Comparison of ENCODE assay signal across 20 cellular contexts in the genomic region with DNA sequence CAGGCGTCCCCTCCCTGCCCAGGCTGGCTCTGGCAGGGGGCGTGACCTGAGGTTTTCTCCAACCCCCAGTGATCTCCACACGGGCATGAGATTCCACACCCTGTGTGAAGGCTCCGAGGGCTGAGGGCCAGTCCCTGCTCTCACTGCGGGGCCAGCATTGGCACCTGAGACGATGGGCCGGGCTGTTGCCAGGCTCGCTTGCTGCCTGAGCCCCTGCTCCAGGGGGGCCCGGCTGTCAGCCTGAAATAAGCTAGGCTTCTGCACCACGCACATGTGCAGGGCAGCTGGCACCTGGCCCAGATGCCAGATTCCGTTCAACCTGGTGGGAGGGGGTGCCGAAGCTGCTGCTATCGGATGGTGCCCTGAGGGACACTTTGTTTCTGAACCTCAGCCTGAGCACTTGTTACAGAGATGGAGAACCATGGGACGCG.
DNase-seq lines count a peak whose midpoint lies in the region; ATAC-seq lines count a peak whose summit lies in the region.
"Had no signal": no experiment of that assay in that cellular context is flagged by ENCODE, and none has a peak within 500 bp of the region (broad histone marks: within the 10 kb centered on the region; RNA-seq: fewer than 3 reads in every experiment).

No MANE protein-coding gene starts in this region.

- DNase-seq in D341Med (ENCODE audit: low spot score) (peak; percentile 85), NCI-H1092 (lab: John Stamatoyannopoulos, UW) (peak; percentile 44), RPMI8226 (peak; percentile 36), left ventricle myocardium superior (peak; percentile 78), NCI-H2196 treated with DMSO at 0.1 percent for 48 hours (lab: John Stamatoyannopoulos, UW; ENCODE audit: unreplicated experiment) (no peak)
- no peak for DNase-seq in activated CD4-positive, alpha-beta T cell treated with anti-CD3 and anti-CD28 coated beads, Interleukin-2, amount 50 U/mL, for 48 hours
- DNase-seq in activated CD8-positive, alpha-beta memory T cell treated with anti-CD3 and anti-CD28 coated beads for 24 hours: no peak
- DNase-seq: activated CD4-positive, alpha-beta T cell treated with anti-CD3 and anti-CD28 coated beads for 4 hours; activated CD8-positive, alpha-beta memory T cell treated with anti-CD3 and anti-CD28 coated beads, Interleukin-2, amount 10 ng/mL, durations not matched to agents 7 days and 5 days; aorta; CD4-positive, alpha-beta memory T cell; cerebellar nuclear complex; immature natural killer cell; mucosa of descending colon; MV-4-11; NCI-H2081; SIG-M5; stimulated activated naive B cell treated with anti-CD40 and anti-IgM and Interleukin-4, amounts not matched to agents 10 μg/mL and 1 μg/mL and 100 μg/mL, for 72 hours; T-cell had no signal

- ATAC-seq in left ventricle myocardium superior: peak; percentile 41
- ATAC-seq in HG03095 (IDR thresholded peaks at IDR 0.05; ENCODE audit: unreplicated experiment): no peak
- ATAC-seq: activated CD8-positive, alpha-beta memory T cell treated with anti-CD3 and anti-CD28 coated beads, Interleukin-2, amount 10 ng/mL, durations not matched to agents 7 days and 5 days; mucosa of descending colon; stimulated activated naive B cell treated with anti-CD40 and anti-IgM and Interleukin-4, amounts not matched to agents 10 μg/mL and 1 μg/mL and 100 μg/mL, for 72 hours; T-cell had no signal

- intact Hi-C loops in left ventricle myocardium superior (cut with micrococcal nuclease): no loop called here

Comparison
In these comparisons a context has a peak if more than half of its experiments do, and no peak if none do; other contexts are left out.
1. DNase-seq: peak in D341Med (single experiment), NCI-H1092 (single experiment), RPMI8226 (single experiment) and left ventricle myocardium superior (single experiment); none in activated CD4-positive, alpha-beta T cell treated with anti-CD3 and anti-CD28 coated beads, Interleukin-2, amount 50 U/mL, for 48 hours (0 of 2), NCI-H2196 treated with DMSO at 0.1 percent for 48 hours (single experiment) and activated CD8-positive, alpha-beta memory T cell treated with anti-CD3 and anti-CD28 coated beads for 24 hours (single experiment).